6 cellular contexts compared by ENCODE assay signal in genomic region chr2:172580544-172580943, GRCh38.
"Had no signal": no experiment of that assay in that cellular context is flagged by ENCODE, and none has a peak within 500 bp of the region (broad histone marks: within the 10 kb centered on the region; RNA-seq: fewer than 3 reads in every experiment).

No MANE protein-coding gene starts in this region.

- H3K27ac Mint-ChIP-seq: HFFc6 had no signal

- DNase-seq: H9, HCEC 1CT, HFFc6, IMR-90 had no signal

- H3K4me2 ChIP-seq: GM23338 had no signal

- H3K4me3 Mint-ChIP-seq: GM23338, H9, HFFc6 had no signal

- H3K4me3 ChIP-seq: GM23338, K562 had no signal

- ATAC-seq: GM23338, K562 had no signal

- H2AFZ ChIP-seq: GM23338 had no signal
